Comparison of ENCODE assay signal across 7 cellular contexts in genomic region chr1:903721-904270, GRCh38. TPM values are rescaled to one million over a fixed set of nuclear protein-coding genes. Genes with fewer than 3 reads are reported as not detected.
DNase-seq lines count a peak whose midpoint lies in the region; ATAC-seq and TF ChIP-seq lines count a peak whose summit lies in the region.

No MANE protein-coding gene starts in this region.

- H3K27me3 ChIP-seq in right cardiac atrium (ENCODE audit: control insufficient read depth, insufficient read depth) = no peaks in the 10 kb centered on the region

- no peak overlapping the region for H3K4me3 ChIP-seq in HEK293 (ENCODE audit: low read depth, low read length)
- H3K4me3 ChIP-seq in right cardiac atrium (ENCODE audit: low read length) = no peak overlapping the region

- CTCF ChIA-PET in HEK293 (lab: Yijun Ruan, JAX) = interaction anchor here (0.6 to 1.6 kb wide), 3 partner anchors 11 to 533 kb away, joined by 3 to 11 read pairs (median 3); no protein-coding TSS in a partner anchor

- DNase-seq in activated T-helper 1 cell treated with anti-CD3 and anti-CD28 coated beads, Interleukin-12 subunit alpha, Interleukin-12 subunit beta, Interleukin-2, Interleukin-4 antibody, amounts not matched to agents 30 ng/mL and 10 ng/mL and 1 ng/mL, durations not matched to agents 14 hours and 24 hours and 36 hours (ENCODE audit: low spot score) = no peak
- DNase-seq in right cardiac atrium (peak; percentile 20 to 77 (median 61)), NCI-H510A (lab: John Stamatoyannopoulos, UW) (no peak), RKO (ENCODE audit: low spot score) (no peak), globus pallidus (ENCODE audit: low spot score) (no peak)

- H3K4me1 ChIP-seq in HEK293 (ENCODE audit: control insufficient read depth, insufficient read depth, low read length) = peaks cover 5% of the 10 kb centered on the region; the same call in 1 of the 2 replicates
- H3K4me1 ChIP-seq in right cardiac atrium (ENCODE audit: control insufficient read depth, insufficient read depth, low read length) = peaks cover 4% of the 10 kb centered on the region

- intact Hi-C loops in activated T-helper 1 cell treated with anti-CD3 and anti-CD28 coated beads, Interleukin-12 subunit alpha, Interleukin-12 subunit beta, Interleukin-2, Interleukin-4 antibody, amounts not matched to agents 30 ng/mL and 10 ng/mL and 1 ng/mL, durations not matched to agents 14 hours and 24 hours and 36 hours (cut with micrococcal nuclease) = loop anchor here (2.0 to 5.0 kb wide), 4 partner anchors 13 to 73 kb away; partner anchors contain the start of gene NOC2L
- intact Hi-C loops in right cardiac atrium (cut with DNase I) = loop anchor here in 1 of 4 donors (10.0 kb wide), 1 partner anchor 51 kb away; the partner anchor contains the start of gene NOC2L

- H3K27me3 Mint-ChIP-seq in activated T-helper 1 cell treated with anti-CD3 and anti-CD28 coated beads, Interleukin-12 subunit alpha, Interleukin-12 subunit beta, Interleukin-2, Interleukin-4 antibody, amounts not matched to agents 30 ng/mL and 10 ng/mL and 1 ng/mL, durations not matched to agents 14 hours and 24 hours and 36 hours (ENCODE audit: insufficient read depth) = peaks cover 43% of the 10 kb centered on the region
- peaks cover 85% of the 10 kb centered on the region for H3K27me3 Mint-ChIP-seq in stimulated activated memory B cell treated with anti-CD40 and anti-IgM and Interleukin-4, amounts not matched to agents 10 μg/mL and 1 μg/mL and 100 μg/mL, for 72 hours

- no peak for TF ChIP-seq CTCF in HEK293 (tag by site-specific recombination; IDR thresholded peaks at IDR 0.05)

- H3K9me3 Mint-ChIP-seq in activated T-helper 1 cell treated with anti-CD3 and anti-CD28 coated beads, Interleukin-12 subunit alpha, Interleukin-12 subunit beta, Interleukin-2, Interleukin-4 antibody, amounts not matched to agents 30 ng/mL and 10 ng/mL and 1 ng/mL, durations not matched to agents 14 hours and 24 hours and 36 hours = no peaks in the 10 kb centered on the region
- H3K9me3 Mint-ChIP-seq in stimulated activated memory B cell treated with anti-CD40 and anti-IgM and Interleukin-4, amounts not matched to agents 10 μg/mL and 1 μg/mL and 100 μg/mL, for 72 hours = no peaks in the 10 kb centered on the region

- POLR2A ChIA-PET in HEK293 (lab: Yijun Ruan, JAX) = interaction anchor here (2.7 kb wide), 1 partner anchor 16 kb away, joined by 15 read pairs; no protein-coding TSS in a partner anchor

- no peaks in the 10 kb centered on the region for H3K36me3 Mint-ChIP-seq in activated T-helper 1 cell treated with anti-CD3 and anti-CD28 coated beads, Interleukin-12 subunit alpha, Interleukin-12 subunit beta, Interleukin-2, Interleukin-4 antibody, amounts not matched to agents 30 ng/mL and 10 ng/mL and 1 ng/mL, durations not matched to agents 14 hours and 24 hours and 36 hours (ENCODE audit: low read depth)
- no peaks in the 10 kb centered on the region for H3K36me3 Mint-ChIP-seq in stimulated activated memory B cell treated with anti-CD40 and anti-IgM and Interleukin-4, amounts not matched to agents 10 μg/mL and 1 μg/mL and 100 μg/mL, for 72 hours

- ATAC-seq in right cardiac atrium = peak; percentile 4
- ATAC-seq in stimulated activated memory B cell treated with anti-CD40 and anti-IgM and Interleukin-4, amounts not matched to agents 10 μg/mL and 1 μg/mL and 100 μg/mL, for 72 hours = no peak

- 88% methylated on average over 21 of the region's 21 CpGs for WGBS in right cardiac atrium

- H3K27ac ChIP-seq in HEK293 (ENCODE audit: extremely low read depth, low read depth, low read length) (no peak overlapping the region), right cardiac atrium (ENCODE audit: low read length) (no peak overlapping the region)

- H3K27ac Mint-ChIP-seq in activated T-helper 1 cell treated with anti-CD3 and anti-CD28 coated beads, Interleukin-12 subunit alpha, Interleukin-12 subunit beta, Interleukin-2, Interleukin-4 antibody, amounts not matched to agents 30 ng/mL and 10 ng/mL and 1 ng/mL, durations not matched to agents 14 hours and 24 hours and 36 hours = no peak overlapping the region
- no peak overlapping the region for H3K27ac Mint-ChIP-seq in stimulated activated memory B cell treated with anti-CD40 and anti-IgM and Interleukin-4, amounts not matched to agents 10 μg/mL and 1 μg/mL and 100 μg/mL, for 72 hours

- H3K9me3 ChIP-seq in HEK293 (ENCODE audit: control insufficient read depth, insufficient read depth, low read depth, low read length) (no peaks in the 10 kb centered on the region), right cardiac atrium (ENCODE audit: control insufficient read depth, low read length) (no peaks in the 10 kb centered on the region)

- H3K36me3 ChIP-seq in HEK293 (ENCODE audit: control insufficient read depth in 2 of 2, insufficient read depth in 1 of 2, low read length in 2 of 2) = no peaks in the 10 kb centered on the region

- H3K4me3 Mint-ChIP-seq in activated T-helper 1 cell treated with anti-CD3 and anti-CD28 coated beads, Interleukin-12 subunit alpha, Interleukin-12 subunit beta, Interleukin-2, Interleukin-4 antibody, amounts not matched to agents 30 ng/mL and 10 ng/mL and 1 ng/mL, durations not matched to agents 14 hours and 24 hours and 36 hours = peak overlapping the region; percentile 26
- peak overlapping the region; percentile 57 for H3K4me3 Mint-ChIP-seq in stimulated activated memory B cell treated with anti-CD40 and anti-IgM and Interleukin-4, amounts not matched to agents 10 μg/mL and 1 μg/mL and 100 μg/mL, for 72 hours

- peaks cover 6% of the 10 kb centered on the region for H3K4me1 Mint-ChIP-seq in activated T-helper 1 cell treated with anti-CD3 and anti-CD28 coated beads, Interleukin-12 subunit alpha, Interleukin-12 subunit beta, Interleukin-2, Interleukin-4 antibody, amounts not matched to agents 30 ng/mL and 10 ng/mL and 1 ng/mL, durations not matched to agents 14 hours and 24 hours and 36 hours (ENCODE audit: low read depth)
- H3K4me1 Mint-ChIP-seq in stimulated activated memory B cell treated with anti-CD40 and anti-IgM and Interleukin-4, amounts not matched to agents 10 μg/mL and 1 μg/mL and 100 μg/mL, for 72 hours = peaks cover 22% of the 10 kb centered on the region

TF ChIP-seq in HEK293, 187 proteins besides CTCF, POLR2A, EP300 and RAD21:
- TF ChIP-seq ZNF561 (tag by site-specific recombination; IDR thresholded peaks at IDR 0.05; ENCODE audit: borderline replicate concordance) = no peak
- TF ChIP-seq ZNF2 (tag by site-specific recombination; IDR thresholded peaks at IDR 0.05) = no peak
- TF ChIP-seq ZIC2 (tag by site-specific recombination; IDR thresholded peaks at IDR 0.05) = peak; percentile 67
- TF ChIP-seq ZNF174 (tag by site-specific recombination; IDR thresholded peaks at IDR 0.05) = no peak
- TF ChIP-seq ZNF341 (tag by site-specific recombination; IDR thresholded peaks at IDR 0.05; ENCODE audit: low read depth) = 0 out of 2 replicates have a peak, but pooled peaks have one; percentile 16

RNA-seq across cellular contexts. Expression of gene SAMD11, which starts 19.9 kb away (rescaled TPM):
- not detected in 2 replicates for total RNA-seq in activated T-helper 1 cell treated with anti-CD3 and anti-CD28 coated beads, Interleukin-12 subunit alpha, Interleukin-12 subunit beta, Interleukin-2, Interleukin-4 antibody, amounts not matched to agents 30 ng/mL and 10 ng/mL and 1 ng/mL, durations not matched to agents 14 hours and 24 hours and 36 hours
- total RNA-seq in right cardiac atrium = 10 to 100 TPM in 3 of 4 donors, 1 to 10 TPM in 1; 6.9 to 27.2 (median 11.4) TPM
- polyA plus RNA-seq in right cardiac atrium = 7.8 TPM

RNA-seq across cellular contexts. Expression of gene NOC2L, which starts 55.3 kb away (rescaled TPM):
- 180 TPM in 2 replicates for total RNA-seq in activated T-helper 1 cell treated with anti-CD3 and anti-CD28 coated beads, Interleukin-12 subunit alpha, Interleukin-12 subunit beta, Interleukin-2, Interleukin-4 antibody, amounts not matched to agents 30 ng/mL and 10 ng/mL and 1 ng/mL, durations not matched to agents 14 hours and 24 hours and 36 hours
- total RNA-seq in right cardiac atrium = 10 to 100 TPM; 43.6 to 48.6 (median 45.5) TPM
- 44.3 TPM for polyA plus RNA-seq in right cardiac atrium

RNA-seq across cellular contexts. Expression of gene KLHL17, which starts 56.6 kb away (rescaled TPM):
- total RNA-seq in activated T-helper 1 cell treated with anti-CD3 and anti-CD28 coated beads, Interleukin-12 subunit alpha, Interleukin-12 subunit beta, Interleukin-2, Interleukin-4 antibody, amounts not matched to agents 30 ng/mL and 10 ng/mL and 1 ng/mL, durations not matched to agents 14 hours and 24 hours and 36 hours = 47.3 and 49.7 TPM in 2 replicates
- 1 to 10 TPM; 5.0 to 9.7 (median 6.6) TPM for total RNA-seq in right cardiac atrium
- 5.3 TPM for polyA plus RNA-seq in right cardiac atrium

Comparison
In these comparisons a context has a peak if more than half of its experiments do, and no peak if none do; other contexts are left out.
1. DNase-seq: peak in right cardiac atrium (3 of 3); none in activated T-helper 1 cell treated with anti-CD3 and anti-CD28 coated beads, Interleukin-12 subunit alpha, Interleukin-12 subunit beta, Interleukin-2, Interleukin-4 antibody, amounts not matched to agents 30 ng/mL and 10 ng/mL and 1 ng/mL, durations not matched to agents 14 hours and 24 hours and 36 hours (single experiment), NCI-H510A (single experiment), RKO (single experiment) and globus pallidus (single experiment).